14 cellular contexts compared by ENCODE assay signal in genomic region chr12:7101694-7102131, GRCh38. TPM values are rescaled to one million over a fixed set of nuclear protein-coding genes. Genes with fewer than 3 reads are reported as not detected.
DNase-seq lines count a peak whose midpoint lies in the region; ATAC-seq and TF ChIP-seq lines count a peak whose summit lies in the region.
"Had no signal": no experiment of that assay in that cellular context is flagged by ENCODE, and none has a peak within 500 bp of the region (broad histone marks: within the 10 kb centered on the region; RNA-seq: fewer than 3 reads in every experiment).

No MANE protein-coding gene starts in this region.

- WGBS in body of pancreas, 2 donors, result 74 to 76% methylated on average over 10 of the region's 10 CpGs
- 8 to 16% (median 8%) methylated on average over 10 of the region's 10 CpGs for WGBS in ovary, 3 donors

- intact Hi-C loops in body of pancreas (cut with DNase I), result no loop called here
- intact Hi-C loops in ovary (cut with DNase I), result no loop called here

- no peak for TF ChIP-seq EP300 in ovary (IDR thresholded peaks at IDR 0.05)

- H3K4me1 ChIP-seq in body of pancreas (peaks cover 16% of the 10 kb centered on the region), ovary (ENCODE audit: insufficient read depth) (peaks cover 13% of the 10 kb centered on the region)

- no peak overlapping the region for H3K27ac ChIP-seq in body of pancreas
- H3K27ac ChIP-seq in ovary, result peak overlapping the region; percentile 53 to 77

- H3K9me3 ChIP-seq in body of pancreas (no peaks in the 10 kb centered on the region), ovary (no peaks in the 10 kb centered on the region)
- H3K9me3 ChIP-seq: testis had no signal

- no peak overlapping the region for H3K4me3 ChIP-seq in body of pancreas
- H3K4me3 ChIP-seq in ovary, result peak overlapping the region; percentile 22
- H3K4me3 ChIP-seq: testis had no signal

- H3K36me3 ChIP-seq in body of pancreas (replicated peaks in 1 of 2; ENCODE audit: insufficient read depth in 1 of 2, low read depth in 2 of 2) (peaks cover 4 to 10% of the 10 kb centered on the region in 2 donors), ovary (no peaks in the 10 kb centered on the region)

- peak; percentile 31 for ATAC-seq in body of pancreas

- TF ChIP-seq POLR2A in body of pancreas (IDR thresholded peaks at IDR 0.05), result no peak
- no peak for TF ChIP-seq POLR2A in ovary (IDR thresholded peaks at IDR 0.05)

- H3K27me3 ChIP-seq in body of pancreas (no peaks in the 10 kb centered on the region), ovary (no peaks in the 10 kb centered on the region)
- H3K27me3 ChIP-seq: testis had no signal

- DNase-seq in NCI-H82 (lab: John Stamatoyannopoulos, UW) (peak; percentile 34), NCI-H82 treated with DMSO at 0.1 percent for 48 hours (lab: John Stamatoyannopoulos, UW; ENCODE audit: unreplicated experiment) (no peak), body of pancreas (peak in 1 of 4 donors; percentile 27), ovary (peak; percentile 66 to 88 (median 78)), NCI-H526 treated with DMSO at 0.1 percent for 48 hours (lab: John Stamatoyannopoulos, UW) (no peak), DMS79 treated with DMSO at 0.1 percent for 48 hours (lab: John Stamatoyannopoulos, UW) (no peak)
- DNase-seq: GF-D8; midbrain; NCI-H2227 treated with DMSO at 0.1 percent for 48 hours; stimulated activated CD4-positive, alpha-beta T cell treated with anti-CD3 and anti-CD28 coated beads, Interleukin-12 subunit alpha, Interleukin-12 subunit beta, amount 100 ng/mL, for 4 hours had no signal

- no peak for TF ChIP-seq CTCF in body of pancreas (IDR thresholded peaks at IDR 0.05)
- TF ChIP-seq CTCF in ovary (IDR thresholded peaks at IDR 0.05), result no peak

RNA-seq across cellular contexts. Expression of gene C1RL, which starts 7.3 kb away (rescaled TPM):
- total RNA-seq in body of pancreas (10 to 100 TPM; 64.6 to 99.6 TPM), ovary (100 to 1,000 TPM in 4 of 7 donors, 10 to 100 TPM in 3; 48.4 to 160 (median 116) TPM)
- polyA plus RNA-seq in ovary, result 10 to 100 TPM; 73.1 to 88.7 TPM

RNA-seq across cellular contexts. Expression of gene C1R, which starts 9.5 kb away (rescaled TPM):
- total RNA-seq in body of pancreas, result 100 to 1,000 TPM; 113 to 133 TPM
- total RNA-seq in ovary, result 1,000 to 10,000 TPM in 3 of 7 donors, 100 to 1,000 TPM in 4; 472 to 1,524 (median 759) TPM
- 1,000 to 10,000 TPM in 1 of 2 donors, 100 to 1,000 TPM in 1; 796 to 1,393 TPM for polyA plus RNA-seq in ovary

RNA-seq across cellular contexts. Expression of gene RBP5, which starts 27.0 kb away (rescaled TPM):
- total RNA-seq in body of pancreas (1 to 10 TPM in 1 of 2 donors, not detected in 1; 1.3 TPM), ovary (10 to 100 TPM in 1 of 7 donors, 1 to 10 TPM in 6; 1.2 to 17.3 (median 3.5) TPM)
- polyA plus RNA-seq in ovary, result 1 to 10 TPM; 6.1 to 6.4 TPM
- total RNA-seq: A172, fibroblast of villous mesenchyme, osteocyte had no signal

RNA-seq across cellular contexts. Expression of gene CLSTN3, which starts 28.5 kb away (rescaled TPM):
- 10 to 100 TPM; 27.5 to 64.9 TPM for total RNA-seq in body of pancreas
- total RNA-seq in ovary, result 100 to 1,000 TPM in 2 of 7 donors, 10 to 100 TPM in 5; 45.4 to 142 (median 68.2) TPM
- polyA plus RNA-seq in ovary, result 10 to 100 TPM; 28.9 to 59.2 TPM

RNA-seq across cellular contexts. Expression of gene C1S, which starts 41.2 kb away (rescaled TPM):
- total RNA-seq in body of pancreas (100 to 1,000 TPM; 105 to 157 TPM), ovary (1,000 to 10,000 TPM in 3 of 7 donors, 100 to 1,000 TPM in 4; 499 to 1,495 (median 773) TPM)
- polyA plus RNA-seq in ovary, result 1,000 to 10,000 TPM in 1 of 2 donors, 100 to 1,000 TPM in 1; 952 to 1,168 TPM

Comparison
In these comparisons a context has a peak if more than half of its experiments do, and no peak if none do; other contexts are left out.
1. DNase-seq: peak in NCI-H82 (single experiment) and ovary (5 of 5); none in NCI-H82 treated with DMSO at 0.1 percent for 48 hours (single experiment), NCI-H526 treated with DMSO at 0.1 percent for 48 hours (single experiment) and DMS79 treated with DMSO at 0.1 percent for 48 hours (single experiment).
2. H3K27ac ChIP-seq: peak in ovary (2 of 2); none in body of pancreas (0 of 4).